16 cellular contexts compared by ENCODE assay signal in the genomic region with DNA sequence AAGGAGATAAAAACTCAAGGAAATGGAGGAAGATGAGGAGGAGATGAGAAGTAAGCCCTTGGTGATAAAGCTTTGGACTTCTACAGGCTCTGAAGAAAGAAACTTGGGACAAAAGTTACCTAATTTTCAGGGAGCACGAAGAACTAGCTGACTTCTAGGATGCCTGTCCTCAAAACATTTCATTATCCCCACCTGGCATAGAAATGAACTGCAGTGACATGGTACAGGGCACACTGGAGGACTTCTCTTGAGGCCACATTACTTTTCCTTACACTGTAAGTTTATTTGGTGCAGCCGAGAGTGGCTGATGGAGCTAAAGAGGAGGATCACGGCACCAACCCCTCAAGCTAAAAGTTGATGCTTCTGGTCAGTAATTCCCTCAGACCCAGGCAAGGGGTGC.
"Had no signal": no experiment of that assay in that cellular context is flagged by ENCODE, and none has a peak within 500 bp of the region (broad histone marks: within the 10 kb centered on the region; RNA-seq: fewer than 3 reads in every experiment).

No MANE protein-coding gene starts in this region.

- DNase-seq: activated effector memory CD4-positive, alpha-beta T cell treated with anti-CD3 and anti-CD28 coated beads, Interleukin-2, amount 50 U/mL, for 16 hours; activated T-cell treated with anti-CD3 and anti-CD28 coated beads, Interleukin-2, amount 50 U/mL, for 4 hours; cortex of kidney; effector CD4-positive, alpha-beta T cell; foreskin keratinocyte; kidney glomerular epithelial cell; mesenchymal stem cell; right lobe of liver; spleen; stimulated activated naive CD8-positive, alpha-beta T cell treated with anti-CD3 and anti-CD28 coated beads, Interleukin-15, amount 100 ng/mL, for 72 hours; T-helper 9 cell had no signal

- H3K4me3 Mint-ChIP-seq: brain; neural crest cell; stimulated activated naive CD8-positive, alpha-beta T cell treated with anti-CD3 and anti-CD28 coated beads, Interleukin-15, amount 100 ng/mL, for 72 hours had no signal

- H3K27me3 ChIP-seq: foreskin keratinocyte, right lobe of liver had no signal

- H3K4me1 Mint-ChIP-seq: brain; central memory CD8-positive, alpha-beta T cell; neural crest cell had no signal

- H3K36me3 ChIP-seq: right lobe of liver, spleen had no signal

- H3K4me1 ChIP-seq: right lobe of liver, spleen had no signal

- H3K36me3 Mint-ChIP-seq: activated naive CD8-positive, alpha-beta T cell; brain had no signal

- H3K9me3 Mint-ChIP-seq: activated T-cell treated with anti-CD3 and anti-CD28 coated beads, Interleukin-2, amount 50 U/mL, for 4 hours; stimulated activated naive CD8-positive, alpha-beta T cell treated with anti-CD3 and anti-CD28 coated beads, Interleukin-15, amount 100 ng/mL, for 72 hours had no signal

- H3K27ac ChIP-seq: foreskin keratinocyte, right lobe of liver had no signal

- H3K9me3 ChIP-seq: right lobe of liver had no signal

- H3K27me3 Mint-ChIP-seq: activated naive CD8-positive, alpha-beta T cell; central memory CD8-positive, alpha-beta T cell had no signal

- H3K27ac Mint-ChIP-seq: activated naive CD8-positive, alpha-beta T cell; brain; stimulated activated naive CD8-positive, alpha-beta T cell treated with anti-CD3 and anti-CD28 coated beads, Interleukin-15, amount 100 ng/mL, for 72 hours had no signal

- H3K4me3 ChIP-seq: right lobe of liver, spleen had no signal

- ATAC-seq: activated CD4-positive, CD25-positive, alpha-beta regulatory T cell treated with anti-CD3 and anti-CD28 coated beads, Interleukin-2, amount 50 U/mL, for 24 hours; foreskin keratinocyte; right lobe of liver; stimulated activated naive CD8-positive, alpha-beta T cell treated with anti-CD3 and anti-CD28 coated beads, Interleukin-15, amount 100 ng/mL, for 72 hours had no signal
